In the genomic region with DNA sequence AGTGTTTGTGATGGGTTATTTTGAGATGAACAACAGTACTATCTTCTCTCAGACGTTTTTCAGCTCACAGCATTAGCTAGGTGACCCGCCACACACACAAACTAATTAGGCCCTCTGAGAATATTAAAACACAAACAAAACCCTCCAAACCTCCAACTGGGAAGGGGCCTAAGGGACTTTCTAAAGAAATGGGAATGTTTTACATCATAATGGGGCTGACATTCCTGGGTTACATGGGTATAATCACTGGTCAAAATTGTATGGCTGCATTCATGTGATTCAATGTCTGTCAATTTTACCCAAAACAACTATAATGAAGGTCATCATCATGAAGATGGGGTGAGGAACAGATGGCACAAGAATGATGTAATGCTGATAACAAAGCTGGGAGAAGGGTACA, we compare ENCODE assay signal across 24 cellular contexts.
"Had no signal": no experiment of that assay in that cellular context is flagged by ENCODE, and none has a peak within 500 bp of the region (broad histone marks: within the 10 kb centered on the region; RNA-seq: fewer than 3 reads in every experiment).

No MANE protein-coding gene starts in this region.

- H3K27ac ChIP-seq: brain microvascular endothelial cell, skin epidermis, suprapubic skin, WERI-Rb-1 had no signal

- H3K27me3 ChIP-seq: brain microvascular endothelial cell, suprapubic skin had no signal

- H3K27me3 Mint-ChIP-seq: activated CD4-positive, alpha-beta memory T cell treated with anti-CD3 and anti-CD28 coated beads for 36 hours; activated CD4-positive, alpha-beta T cell treated with anti-CD3 and anti-CD28 coated beads for 36 hours; activated CD8-positive, alpha-beta memory T cell treated with anti-CD3 and anti-CD28 coated beads, Interleukin-2, amount 10 ng/mL, durations not matched to agents 7 days and 5 days; activated naive CD8-positive, alpha-beta T cell treated with anti-CD3 and anti-CD28 coated beads, Interleukin-2, amount 10 ng/mL, durations not matched to agents 7 days and 5 days; activated T-cell treated with anti-CD3 and anti-CD28 coated beads, Interleukin-2, amount 50 U/mL, for 24 hours; naive thymus-derived CD4-positive, alpha-beta T cell had no signal

- H3K4me3 Mint-ChIP-seq: activated CD4-positive, alpha-beta memory T cell treated with anti-CD3 and anti-CD28 coated beads for 36 hours; activated CD4-positive, alpha-beta T cell treated with anti-CD3 and anti-CD28 coated beads for 36 hours; activated CD8-positive, alpha-beta memory T cell treated with anti-CD3 and anti-CD28 coated beads, Interleukin-2, amount 10 ng/mL, durations not matched to agents 7 days and 5 days; activated naive CD8-positive, alpha-beta T cell treated with anti-CD3 and anti-CD28 coated beads, Interleukin-2, amount 10 ng/mL, durations not matched to agents 7 days and 5 days; activated T-cell treated with anti-CD3 and anti-CD28 coated beads, Interleukin-2, amount 50 U/mL, for 24 hours; naive thymus-derived CD4-positive, alpha-beta T cell; T-helper 1 cell treated with Interleukin-12 subunit alpha and Interleukin-12 subunit beta and Interleukin-4 antibody, amounts not matched to agents 30 μg/mL and 1 μg/mL, for 36 hours had no signal

- DNase-seq: activated CD4-positive, alpha-beta memory T cell treated with anti-CD3 and anti-CD28 coated beads for 36 hours; activated CD4-positive, alpha-beta T cell treated with anti-CD3 and anti-CD28 coated beads for 36 hours; activated CD8-positive, alpha-beta memory T cell treated with anti-CD3 and anti-CD28 coated beads, Interleukin-2, amount 10 ng/mL, durations not matched to agents 7 days and 5 days; activated effector memory CD4-positive, alpha-beta T cell treated with anti-CD3 and anti-CD28 coated beads, Interleukin-2, amount 50 U/mL, for 16 hours; activated naive CD8-positive, alpha-beta T cell treated with anti-CD3 and anti-CD28 coated beads, Interleukin-2, amount 10 ng/mL, durations not matched to agents 7 days and 5 days; activated T-cell treated with anti-CD3 and anti-CD28 coated beads, Interleukin-2, amount 50 U/mL, for 24 hours; brain microvascular endothelial cell; cortex of kidney; effector CD4-positive, alpha-beta T cell; foreskin fibroblast; head of caudate nucleus; mammary epithelial cell; mucosa of descending colon; naive thymus-derived CD4-positive, alpha-beta T cell; nucleus accumbens; posterior cingulate gyrus; stimulated activated CD4-positive, alpha-beta T cell treated with anti-CD3 and anti-CD28 coated beads, Interleukin-15, amount 100 ng/mL, for 24 hours; stimulated activated CD4-positive, alpha-beta T cell treated with anti-CD3 and anti-CD28 coated beads, Interleukin-4, amount 100 ng/mL, for 1 hour; stimulated activated naive CD4-positive, alpha-beta T cell treated with Interleukin-2 at 50 U/mL for 16 hours; trophoblast cell; WERI-Rb-1 had no signal

- H3K27ac Mint-ChIP-seq: activated CD4-positive, alpha-beta memory T cell treated with anti-CD3 and anti-CD28 coated beads for 36 hours; activated CD4-positive, alpha-beta T cell treated with anti-CD3 and anti-CD28 coated beads for 36 hours; activated CD8-positive, alpha-beta memory T cell treated with anti-CD3 and anti-CD28 coated beads, Interleukin-2, amount 10 ng/mL, durations not matched to agents 7 days and 5 days; activated naive CD8-positive, alpha-beta T cell treated with anti-CD3 and anti-CD28 coated beads, Interleukin-2, amount 10 ng/mL, durations not matched to agents 7 days and 5 days; activated T-cell treated with anti-CD3 and anti-CD28 coated beads, Interleukin-2, amount 50 U/mL, for 24 hours; naive thymus-derived CD4-positive, alpha-beta T cell; T-helper 1 cell treated with Interleukin-12 subunit alpha and Interleukin-12 subunit beta and Interleukin-4 antibody, amounts not matched to agents 30 μg/mL and 1 μg/mL, for 36 hours had no signal

- H3K4me1 ChIP-seq: suprapubic skin had no signal

- H3K9me3 ChIP-seq: mucosa of descending colon, suprapubic skin had no signal
